ENCODE assay signal across 18 cellular contexts in the genomic region with DNA sequence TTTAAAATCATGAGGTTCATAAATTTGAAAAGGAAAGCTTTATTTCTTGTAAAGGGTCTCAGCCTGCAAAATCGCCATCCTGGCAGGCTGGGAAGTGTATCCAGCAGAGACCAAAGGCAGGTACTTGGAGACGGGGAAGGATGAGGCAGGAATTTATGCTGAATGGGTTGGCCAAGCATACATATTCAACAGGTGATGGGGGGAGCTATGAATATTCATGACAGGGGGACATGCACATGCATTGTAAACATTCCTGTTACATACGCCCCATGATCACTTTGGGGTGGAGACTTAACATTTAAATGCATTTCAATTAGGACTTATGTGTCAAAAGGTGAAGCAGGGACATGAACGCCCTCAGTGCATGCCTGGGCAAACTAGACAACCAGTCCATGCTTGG. TPM values are rescaled to one million over a fixed set of nuclear protein-coding genes. Genes with fewer than 3 reads are reported as not detected.
"Had no signal": no experiment of that assay in that cellular context is flagged by ENCODE, and none has a peak within 500 bp of the region (broad histone marks: within the 10 kb centered on the region; RNA-seq: fewer than 3 reads in every experiment).

No MANE protein-coding gene starts in this region.

- H3K4me3 ChIP-seq: lower lobe of right lung, prostate gland, smooth muscle cell, thoracic aorta had no signal

- H3K4me1 ChIP-seq: lower lobe of right lung, prostate gland had no signal

- H3K27ac Mint-ChIP-seq: activated naive CD4-positive, alpha-beta T cell treated with anti-CD3 and anti-CD28 coated beads, Interleukin-2, amount 50 U/mL, for 24 hours; stimulated activated effector memory CD8-positive, alpha-beta T cell treated with anti-CD3 and anti-CD28 coated beads, Interleukin-12 subunit alpha, Interleukin-12 subunit beta, amount 100 ng/mL, for 72 hours had no signal

- ATAC-seq: left colon; lower lobe of right lung; sciatic nerve; stimulated activated effector memory CD8-positive, alpha-beta T cell treated with anti-CD3 and anti-CD28 coated beads, Interleukin-12 subunit alpha, Interleukin-12 subunit beta, amount 100 ng/mL, for 72 hours had no signal

- H3K4me3 Mint-ChIP-seq: activated naive CD4-positive, alpha-beta T cell treated with anti-CD3 and anti-CD28 coated beads, Interleukin-2, amount 50 U/mL, for 24 hours; stimulated activated effector memory CD8-positive, alpha-beta T cell treated with anti-CD3 and anti-CD28 coated beads, Interleukin-12 subunit alpha, Interleukin-12 subunit beta, amount 100 ng/mL, for 72 hours had no signal

- H3K36me3 Mint-ChIP-seq: activated naive CD4-positive, alpha-beta T cell treated with anti-CD3 and anti-CD28 coated beads, Interleukin-2, amount 50 U/mL, for 24 hours had no signal

- H3K27ac ChIP-seq: lower lobe of right lung, prostate gland, thoracic aorta, VCaP had no signal

- H3K9me3 Mint-ChIP-seq: activated naive CD4-positive, alpha-beta T cell treated with anti-CD3 and anti-CD28 coated beads, Interleukin-2, amount 50 U/mL, for 24 hours; stimulated activated effector memory CD8-positive, alpha-beta T cell treated with anti-CD3 and anti-CD28 coated beads, Interleukin-12 subunit alpha, Interleukin-12 subunit beta, amount 100 ng/mL, for 72 hours had no signal

- DNase-seq: activated CD4-positive, alpha-beta T cell treated with anti-CD3 and anti-CD28 coated beads for 1 hour; activated CD4-positive, alpha-beta T cell treated with anti-CD3 and anti-CD28 coated beads, Interleukin-2, amount 50 U/mL, for 4 hours; activated gamma-delta T cell; cerebellar nuclear complex; cortex of kidney; left colon; lower lobe of right lung; stimulated activated CD4-positive, alpha-beta T cell treated with anti-CD3 and anti-CD28 coated beads, Interleukin-4, amount 100 ng/mL, for 24 hours; SW 1271; T-helper 2 cell had no signal

- H3K9me3 ChIP-seq: lower lobe of right lung, prostate gland, thoracic aorta had no signal

- H3K36me3 ChIP-seq: prostate gland, thoracic aorta had no signal

- H3K27me3 Mint-ChIP-seq: activated naive CD4-positive, alpha-beta T cell treated with anti-CD3 and anti-CD28 coated beads, Interleukin-2, amount 50 U/mL, for 24 hours had no signal

RNA-seq across cellular contexts. Expression of gene SLC22A1, which starts 9.8 kb away (rescaled TPM):
- total RNA-seq: frontal cortex had no signal
